ENCODE assay signal across 10 cellular contexts in genomic region chr6:36604090-36605060, GRCh38. TPM values are rescaled to one million over a fixed set of nuclear protein-coding genes. Genes with fewer than 3 reads are reported as not detected.
DNase-seq lines count a peak whose midpoint lies in the region; ATAC-seq and TF ChIP-seq lines count a peak whose summit lies in the region.
"Had no signal": no experiment of that assay in that cellular context is flagged by ENCODE, and none has a peak within 500 bp of the region (broad histone marks: within the 10 kb centered on the region; RNA-seq: fewer than 3 reads in every experiment).

No MANE protein-coding gene starts in this region.

- H3K4me3 Mint-ChIP-seq in activated CD4-positive, alpha-beta T cell treated with anti-CD3 and anti-CD28 coated beads for 36 hours: no peak overlapping the region
- H3K4me3 Mint-ChIP-seq in activated CD4-positive, alpha-beta T cell treated with anti-CD3 and anti-CD28 coated beads, Interleukin-2, amount 10 ng/mL, durations not matched to agents 7 days and 5 days: no peak overlapping the region
- peak overlapping the region; percentile 70 for H3K4me3 Mint-ChIP-seq in T-helper 17 cell
- H3K4me3 Mint-ChIP-seq in stimulated activated effector memory CD8-positive, alpha-beta T cell treated with anti-CD3 and anti-CD28 coated beads, Interleukin-12 subunit alpha, Interleukin-12 subunit beta, amount 100 ng/mL, for 72 hours: no peak overlapping the region

- DNase-seq in activated CD4-positive, alpha-beta T cell treated with anti-CD3 and anti-CD28 coated beads for 36 hours: no peak
- DNase-seq in activated CD4-positive, alpha-beta T cell treated with anti-CD3 and anti-CD28 coated beads, Interleukin-2, amount 10 ng/mL, durations not matched to agents 7 days and 5 days: no peak
- DNase-seq in T-helper 17 cell (no peak), erythroblast (lab: John Stamatoyannopoulos, UW) (no peak)
- no peak for DNase-seq in stimulated activated effector memory CD8-positive, alpha-beta T cell treated with anti-CD3 and anti-CD28 coated beads, Interleukin-12 subunit alpha, Interleukin-12 subunit beta, amount 100 ng/mL, for 72 hours (ENCODE audit: low spot score in 2 of 2)
- DNase-seq in activated CD8-positive, alpha-beta memory T cell treated with anti-CD3 and anti-CD28 coated beads, Interleukin-2, amount 50 U/mL, for 48 hours: no peak
- DNase-seq: NCI-H1436, T-helper 1 cell had no signal

- POLR2A ChIA-PET in activated CD4-positive, alpha-beta T cell treated with anti-CD3 and anti-CD28 coated beads for 36 hours (lab: Charles Lee): interaction anchor here (0.6 kb wide), 1 partner anchor 74 kb away, joined by 3 read pairs; no protein-coding TSS in a partner anchor
- POLR2A ChIA-PET in activated CD4-positive, alpha-beta T cell treated with anti-CD3 and anti-CD28 coated beads, Interleukin-2, amount 10 ng/mL, durations not matched to agents 7 days and 5 days (lab: Charles Lee): interaction anchor here (0.7 kb wide), 1 partner anchor 504 kb away, joined by 4 read pairs; no protein-coding TSS in a partner anchor

- peaks cover 84% of the 10 kb centered on the region for H3K4me1 Mint-ChIP-seq in activated CD4-positive, alpha-beta T cell treated with anti-CD3 and anti-CD28 coated beads for 36 hours
- peaks cover 67% of the 10 kb centered on the region for H3K4me1 Mint-ChIP-seq in activated CD4-positive, alpha-beta T cell treated with anti-CD3 and anti-CD28 coated beads, Interleukin-2, amount 10 ng/mL, durations not matched to agents 7 days and 5 days
- H3K4me1 Mint-ChIP-seq in T-helper 17 cell: peaks cover 49% of the 10 kb centered on the region
- peaks cover 75% of the 10 kb centered on the region for H3K4me1 Mint-ChIP-seq in stimulated activated effector memory CD8-positive, alpha-beta T cell treated with anti-CD3 and anti-CD28 coated beads, Interleukin-12 subunit alpha, Interleukin-12 subunit beta, amount 100 ng/mL, for 72 hours

- H3K36me3 Mint-ChIP-seq in activated CD4-positive, alpha-beta T cell treated with anti-CD3 and anti-CD28 coated beads for 36 hours (ENCODE audit: low read depth): peaks cover 93% of the 10 kb centered on the region
- H3K36me3 Mint-ChIP-seq in activated CD4-positive, alpha-beta T cell treated with anti-CD3 and anti-CD28 coated beads, Interleukin-2, amount 10 ng/mL, durations not matched to agents 7 days and 5 days (ENCODE audit: low read depth): peaks cover 88% of the 10 kb centered on the region
- peaks cover 5% of the 10 kb centered on the region for H3K36me3 Mint-ChIP-seq in T-helper 17 cell (ENCODE audit: low read depth)
- H3K36me3 Mint-ChIP-seq in stimulated activated effector memory CD8-positive, alpha-beta T cell treated with anti-CD3 and anti-CD28 coated beads, Interleukin-12 subunit alpha, Interleukin-12 subunit beta, amount 100 ng/mL, for 72 hours: peaks cover 100% of the 10 kb centered on the region

- H3K27ac Mint-ChIP-seq in activated CD4-positive, alpha-beta T cell treated with anti-CD3 and anti-CD28 coated beads for 36 hours: peak overlapping the region; percentile 38
- no peak overlapping the region for H3K27ac Mint-ChIP-seq in activated CD4-positive, alpha-beta T cell treated with anti-CD3 and anti-CD28 coated beads, Interleukin-2, amount 10 ng/mL, durations not matched to agents 7 days and 5 days
- peak overlapping the region; percentile 97 for H3K27ac Mint-ChIP-seq in T-helper 17 cell
- peak overlapping the region; percentile 69 for H3K27ac Mint-ChIP-seq in stimulated activated effector memory CD8-positive, alpha-beta T cell treated with anti-CD3 and anti-CD28 coated beads, Interleukin-12 subunit alpha, Interleukin-12 subunit beta, amount 100 ng/mL, for 72 hours

- CTCF ChIA-PET in activated CD4-positive, alpha-beta T cell treated with anti-CD3 and anti-CD28 coated beads for 36 hours (lab: Charles Lee): interaction anchor here (0.8 to 2.7 kb wide), 4 partner anchors 8 to 91 kb away, joined by 3 to 11 read pairs (median 4); no protein-coding TSS in a partner anchor
- CTCF ChIA-PET in activated CD4-positive, alpha-beta T cell treated with anti-CD3 and anti-CD28 coated beads, Interleukin-2, amount 10 ng/mL, durations not matched to agents 7 days and 5 days (lab: Charles Lee): interaction anchor here (1.1 to 1.3 kb wide), 2 partner anchors 11 to 77 kb away, joined by 3 to 5 read pairs; no protein-coding TSS in a partner anchor

- H3K27me3 Mint-ChIP-seq in activated CD4-positive, alpha-beta T cell treated with anti-CD3 and anti-CD28 coated beads for 36 hours: no peaks in the 10 kb centered on the region
- H3K27me3 Mint-ChIP-seq in activated CD4-positive, alpha-beta T cell treated with anti-CD3 and anti-CD28 coated beads, Interleukin-2, amount 10 ng/mL, durations not matched to agents 7 days and 5 days: no peaks in the 10 kb centered on the region
- H3K27me3 Mint-ChIP-seq in T-helper 17 cell: no peaks in the 10 kb centered on the region

- peak; percentile 30 for TF ChIP-seq POLR2A in erythroblast (IDR thresholded peaks at IDR 0.05; ENCODE audit: low read length)

- H3K9me3 ChIP-seq in T-helper 17 cell (ENCODE audit: control insufficient read depth, low read length, poor library complexity, severe bottlenecking): no peaks in the 10 kb centered on the region

- ATAC-seq in activated CD4-positive, alpha-beta T cell treated with anti-CD3 and anti-CD28 coated beads for 36 hours: no peak
- ATAC-seq in T-helper 17 cell (no peak), GM19395 (IDR thresholded peaks at IDR 0.05; ENCODE audit: unreplicated experiment) (no peak), GM18511 (IDR thresholded peaks at IDR 0.05; ENCODE audit: unreplicated experiment) (no peak)
- no peak for ATAC-seq in stimulated activated effector memory CD8-positive, alpha-beta T cell treated with anti-CD3 and anti-CD28 coated beads, Interleukin-12 subunit alpha, Interleukin-12 subunit beta, amount 100 ng/mL, for 72 hours

- intact Hi-C loops in activated CD4-positive, alpha-beta T cell treated with anti-CD3 and anti-CD28 coated beads for 36 hours (cut with DNase I, micrococcal nuclease): no loop called here

- no peaks in the 10 kb centered on the region for H3K9me3 Mint-ChIP-seq in activated CD4-positive, alpha-beta T cell treated with anti-CD3 and anti-CD28 coated beads for 36 hours (ENCODE audit: low read depth)
- H3K9me3 Mint-ChIP-seq in activated CD4-positive, alpha-beta T cell treated with anti-CD3 and anti-CD28 coated beads, Interleukin-2, amount 10 ng/mL, durations not matched to agents 7 days and 5 days: no peaks in the 10 kb centered on the region
- no peaks in the 10 kb centered on the region for H3K9me3 Mint-ChIP-seq in stimulated activated effector memory CD8-positive, alpha-beta T cell treated with anti-CD3 and anti-CD28 coated beads, Interleukin-12 subunit alpha, Interleukin-12 subunit beta, amount 100 ng/mL, for 72 hours

RNA-seq across cellular contexts. Expression of gene SRSF3, which starts 10.2 kb away (rescaled TPM):
- 100 to 1,000 TPM; 298 to 464 TPM for total RNA-seq in activated CD4-positive, alpha-beta T cell treated with anti-CD3 and anti-CD28 coated beads for 36 hours
- 100 to 1,000 TPM; 394 to 441 TPM for total RNA-seq in activated CD4-positive, alpha-beta T cell treated with anti-CD3 and anti-CD28 coated beads, Interleukin-2, amount 10 ng/mL, durations not matched to agents 7 days and 5 days
- 100 to 1,000 TPM; 638 to 646 TPM for total RNA-seq in T-helper 17 cell

RNA-seq across cellular contexts. Expression of gene STK38, which starts 57.1 kb away (rescaled TPM):
- 10 to 100 TPM; 24.0 to 27.0 TPM for total RNA-seq in activated CD4-positive, alpha-beta T cell treated with anti-CD3 and anti-CD28 coated beads for 36 hours
- total RNA-seq in activated CD4-positive, alpha-beta T cell treated with anti-CD3 and anti-CD28 coated beads, Interleukin-2, amount 10 ng/mL, durations not matched to agents 7 days and 5 days: 100 to 1,000 TPM in 1 of 2 experiments, 10 to 100 TPM in 1; 99.1 to 114 TPM
- total RNA-seq in T-helper 17 cell: 10 to 100 TPM; 85.0 to 85.5 TPM
